Comparison of ENCODE assay signal across 12 cellular contexts in the genomic region with DNA sequence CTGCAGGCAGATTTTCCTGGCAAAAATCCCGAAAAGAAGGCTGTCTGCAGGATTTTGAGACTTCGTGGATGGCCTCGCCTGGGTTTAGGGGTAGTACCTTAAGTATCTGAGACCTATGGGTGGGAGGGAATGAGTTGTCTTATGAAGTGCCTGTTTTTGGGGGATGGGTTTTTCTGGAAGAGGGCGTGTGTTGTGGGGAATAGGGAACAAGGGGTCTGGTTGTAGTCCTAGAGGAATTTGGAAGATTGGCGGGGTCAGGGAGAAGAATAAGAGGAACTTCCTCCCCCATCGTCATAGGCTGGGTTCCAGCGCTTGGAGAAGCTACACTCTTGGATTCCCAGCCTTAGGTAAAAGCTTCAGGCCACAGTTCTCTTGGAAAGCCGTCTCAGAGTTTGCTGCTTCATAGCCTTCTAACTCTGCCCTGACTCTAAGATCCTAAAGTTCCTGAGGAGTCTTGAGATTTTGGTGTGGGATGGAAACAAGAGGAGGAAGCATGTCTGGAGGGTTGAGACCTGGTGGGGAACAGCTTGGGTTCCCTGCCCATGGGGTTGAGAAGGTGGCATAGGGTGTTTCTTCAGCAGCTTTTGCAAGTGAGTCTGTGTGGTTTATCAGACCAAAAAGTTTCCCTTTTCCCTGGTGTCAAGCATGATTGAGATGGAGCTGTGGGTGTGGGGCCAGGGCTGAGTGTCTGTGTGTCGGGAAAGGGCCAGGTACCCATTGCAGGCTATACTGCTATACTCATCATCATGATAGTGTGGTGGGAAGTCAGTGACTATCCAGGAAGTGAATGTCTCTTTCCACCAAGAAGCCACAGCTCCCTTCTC. TPM values are rescaled to one million over a fixed set of nuclear protein-coding genes. Genes with fewer than 3 reads are reported as not detected.
DNase-seq lines count a peak whose midpoint lies in the region; ATAC-seq and TF ChIP-seq lines count a peak whose summit lies in the region.
"Had no signal": no experiment of that assay in that cellular context is flagged by ENCODE, and none has a peak within 500 bp of the region (broad histone marks: within the 10 kb centered on the region; RNA-seq: fewer than 3 reads in every experiment).

No MANE protein-coding gene starts in this region.

- H3K27me3 ChIP-seq in iPS DF 6.9 (ENCODE audit: control insufficient read depth, insufficient read depth, low read length): no peaks in the 10 kb centered on the region
- H3K27me3 ChIP-seq in neuronal stem cell (ENCODE audit: control insufficient read depth in 3 of 3, insufficient read depth in 3 of 3, low read depth in 1 of 3, low read length in 3 of 3): no peaks in the 10 kb centered on the region
- H3K27me3 ChIP-seq in body of pancreas: no peaks in the 10 kb centered on the region

- no peak overlapping the region for H2BK12ac ChIP-seq in neuronal stem cell (ENCODE audit: low read length)

- no peak overlapping the region for H2AFZ ChIP-seq in neuronal stem cell (ENCODE audit: low read length)

- no peak overlapping the region for H3K4me3 Mint-ChIP-seq in activated CD4-positive, alpha-beta memory T cell treated with anti-CD3 and anti-CD28 coated beads, Interleukin-2, amount 10 ng/mL, durations not matched to agents 7 days and 5 days

- H3K4me3 ChIP-seq in SK-N-MC (peak overlapping the region; percentile 88), iPS DF 6.9 (ENCODE audit: low read length) (peak overlapping the region; percentile 95; the same call in 1 of the 2 replicates), neuronal stem cell (ENCODE audit: low read length in 2 of 2) (peak overlapping the region; percentile 86 to 88), body of pancreas (no peak overlapping the region)

- ATAC-seq in body of pancreas: no peak

- WGBS in iPS DF 6.9 (ENCODE audit: insufficient coverage, insufficient read length): no CpG with 5 or more reads among the region's 9 CpGs
- no CpG with 5 or more reads among the region's 9 CpGs for WGBS in neuronal stem cell (ENCODE audit: extremely low coverage in 2 of 2, insufficient read length in 2 of 2, insufficient replicate concordance in 1 of 2), 2 donors
- 72 to 75% methylated on average over 9 of the region's 9 CpGs for WGBS in body of pancreas, 2 donors

- H3K14ac ChIP-seq in neuronal stem cell (ENCODE audit: low read length): no peak overlapping the region

- no peak overlapping the region for H4K8ac ChIP-seq in neuronal stem cell (ENCODE audit: low read depth, low read length)

- H4K91ac ChIP-seq in neuronal stem cell (ENCODE audit: low read depth, low read length, poor library complexity): no peak overlapping the region

- POLR2A ChIA-PET in activated CD4-positive, alpha-beta memory T cell treated with anti-CD3 and anti-CD28 coated beads, Interleukin-2, amount 10 ng/mL, durations not matched to agents 7 days and 5 days (lab: Charles Lee): no interaction called here

- peaks cover 6% of the 10 kb centered on the region for H3K4me1 Mint-ChIP-seq in activated CD4-positive, alpha-beta memory T cell treated with anti-CD3 and anti-CD28 coated beads, Interleukin-2, amount 10 ng/mL, durations not matched to agents 7 days and 5 days

- TF ChIP-seq POLR2A in body of pancreas (IDR thresholded peaks at IDR 0.05): no peak

- H3K18ac ChIP-seq in neuronal stem cell (ENCODE audit: low read length): no peak overlapping the region

- TF ChIP-seq CTCF in body of pancreas (IDR thresholded peaks at IDR 0.05): no peak

- H2BK15ac ChIP-seq in neuronal stem cell (ENCODE audit: low read length): no peak overlapping the region

- H3K27ac ChIP-seq in SK-N-MC (no peak overlapping the region), iPS DF 6.9 (ENCODE audit: low read length) (no peak overlapping the region), neuronal stem cell (replicated peaks; ENCODE audit: low read length) (no peak overlapping the region), body of pancreas (no peak overlapping the region)

- no peak overlapping the region for H3K23ac ChIP-seq in neuronal stem cell (ENCODE audit: low read depth, low read length, poor library complexity)

- no peak overlapping the region for H2AK5ac ChIP-seq in neuronal stem cell (ENCODE audit: low read depth, low read length)

- no peak for DNase-seq in SK-N-MC (ENCODE audit: low read depth, low spot score)
- DNase-seq in iPS DF 6.9 (ENCODE audit: low read depth, low spot score): no peak
- DNase-seq in neuronal stem cell (ENCODE audit: low spot score): no peak
- no peak for DNase-seq in activated CD4-positive, alpha-beta memory T cell treated with anti-CD3 and anti-CD28 coated beads, Interleukin-2, amount 10 ng/mL, durations not matched to agents 7 days and 5 days
- no peak for DNase-seq in central memory CD4-positive, alpha-beta T cell
- DNase-seq in body of pancreas: no peak
- no peak for DNase-seq in MV-4-11 (lab: John Stamatoyannopoulos, UW)
- DNase-seq: activated naive CD4-positive, alpha-beta T cell treated with anti-CD3 and anti-CD28 coated beads for 36 hours; CD4-positive, CD25-positive, alpha-beta regulatory T cell; SW 1271 had no signal

- no peaks in the 10 kb centered on the region for H3K9me3 ChIP-seq in ES-I3 (ENCODE audit: control insufficient read depth, insufficient read depth, low read length)
- H3K9me3 ChIP-seq in SK-N-MC (ENCODE audit: low read depth, low read length): no peaks in the 10 kb centered on the region
- H3K9me3 ChIP-seq in iPS DF 6.9 (ENCODE audit: control insufficient read depth, insufficient read depth, low read length): no peaks in the 10 kb centered on the region
- no peaks in the 10 kb centered on the region for H3K9me3 ChIP-seq in neuronal stem cell (replicated peaks in 1 of 2; ENCODE audit: control insufficient read depth in 2 of 2, insufficient read depth in 1 of 2, low read depth in 1 of 2, low read length in 2 of 2)
- no peaks in the 10 kb centered on the region for H3K9me3 ChIP-seq in body of pancreas

- H3K9ac ChIP-seq in ES-I3 (ENCODE audit: low read depth, low read length) (peak overlapping the region; percentile 84; the same call in 1 of the 2 replicates), SK-N-MC (ENCODE audit: insufficient read length) (no peak overlapping the region), neuronal stem cell (ENCODE audit: low read depth, low read length, poor library complexity) (peak overlapping the region; percentile 92)

- H3K4me1 ChIP-seq in ES-I3 (ENCODE audit: insufficient read depth, low read length) (peaks cover 62% of the 10 kb centered on the region), iPS DF 6.9 (ENCODE audit: control insufficient read depth, insufficient read depth, low read length) (peaks cover 12% of the 10 kb centered on the region; the same call in 1 of the 2 replicates), neuronal stem cell (ENCODE audit: control insufficient read depth in 2 of 2, insufficient read depth in 1 of 2, low read depth in 1 of 2, low read length in 2 of 2) (peaks cover 44 to 53% of the 10 kb centered on the region in 2 donors), body of pancreas (peaks cover 22% of the 10 kb centered on the region)

- no peak overlapping the region for H2BK120ac ChIP-seq in neuronal stem cell (ENCODE audit: low read depth, low read length)

- intact Hi-C loops in body of pancreas (cut with DNase I): no loop called here

- H3K4me2 ChIP-seq in neuronal stem cell (ENCODE audit: insufficient read depth, low read length, poor library complexity, severe bottlenecking): peak overlapping the region; percentile 84

- H3K4ac ChIP-seq in neuronal stem cell (ENCODE audit: low read length): no peak overlapping the region

- no peak overlapping the region for H3K27ac Mint-ChIP-seq in activated CD4-positive, alpha-beta memory T cell treated with anti-CD3 and anti-CD28 coated beads, Interleukin-2, amount 10 ng/mL, durations not matched to agents 7 days and 5 days
- H3K27ac Mint-ChIP-seq: activated naive CD4-positive, alpha-beta T cell treated with anti-CD3 and anti-CD28 coated beads for 36 hours had no signal

- H3K27me3 Mint-ChIP-seq in activated CD4-positive, alpha-beta memory T cell treated with anti-CD3 and anti-CD28 coated beads, Interleukin-2, amount 10 ng/mL, durations not matched to agents 7 days and 5 days: peaks cover 40% of the 10 kb centered on the region

- CTCF ChIA-PET in activated CD4-positive, alpha-beta memory T cell treated with anti-CD3 and anti-CD28 coated beads, Interleukin-2, amount 10 ng/mL, durations not matched to agents 7 days and 5 days (lab: Charles Lee): no interaction called here

- H2BK5ac ChIP-seq in neuronal stem cell (ENCODE audit: low read length): no peak overlapping the region

- H3K36me3 ChIP-seq in ES-I3 (ENCODE audit: insufficient read depth, low read length): no peaks in the 10 kb centered on the region
- H3K36me3 ChIP-seq in SK-N-MC (ENCODE audit: insufficient read depth, low read length): no peaks in the 10 kb centered on the region
- H3K36me3 ChIP-seq in iPS DF 6.9 (ENCODE audit: control insufficient read depth, insufficient read depth, low read length): no peaks in the 10 kb centered on the region
- peaks cover 0 to 46% of the 10 kb centered on the region in 2 donors for H3K36me3 ChIP-seq in neuronal stem cell (replicated peaks in 1 of 2; ENCODE audit: control insufficient read depth in 2 of 2, insufficient read depth in 2 of 2, low read length in 2 of 2)
- H3K36me3 ChIP-seq in body of pancreas (replicated peaks in 1 of 2; ENCODE audit: insufficient read depth in 1 of 2, low read depth in 2 of 2): no peaks in the 10 kb centered on the region

- peaks cover 4% of the 10 kb centered on the region for H3K79me1 ChIP-seq in neuronal stem cell (ENCODE audit: low read depth, low read length)

- H3K36me3 Mint-ChIP-seq in activated CD4-positive, alpha-beta memory T cell treated with anti-CD3 and anti-CD28 coated beads, Interleukin-2, amount 10 ng/mL, durations not matched to agents 7 days and 5 days (ENCODE audit: low read depth): no peaks in the 10 kb centered on the region
- H3K36me3 Mint-ChIP-seq: CD4-positive, CD25-positive, alpha-beta regulatory T cell had no signal

- no peaks in the 10 kb centered on the region for H3K9me3 Mint-ChIP-seq in activated CD4-positive, alpha-beta memory T cell treated with anti-CD3 and anti-CD28 coated beads, Interleukin-2, amount 10 ng/mL, durations not matched to agents 7 days and 5 days
- H3K9me3 Mint-ChIP-seq: activated naive CD4-positive, alpha-beta T cell treated with anti-CD3 and anti-CD28 coated beads for 36 hours had no signal

RNA-seq across cellular contexts. Expression of a gene that starts 1.8 kb away (rescaled TPM):
- polyA plus RNA-seq in neuronal stem cell (2013, experiment 1 of 2): 72.6 TPM
- polyA plus RNA-seq in neuronal stem cell (2013, experiment 2 of 2): 74.1 TPM
- total RNA-seq in activated CD4-positive, alpha-beta memory T cell treated with anti-CD3 and anti-CD28 coated beads, Interleukin-2, amount 10 ng/mL, durations not matched to agents 7 days and 5 days: not detected
- total RNA-seq in body of pancreas: 1 to 10 TPM; 3.6 to 7.8 TPM
- total RNA-seq: dermis microvascular lymphatic vessel endothelial cell had no signal
- polyA plus RNA-seq: CD4-positive, CD25-positive, alpha-beta regulatory T cell had no signal

RNA-seq across cellular contexts. Expression of a gene that starts 35.3 kb away (rescaled TPM):
- polyA plus RNA-seq in neuronal stem cell (2013, experiment 1 of 2): 1.0 TPM
- 1.3 TPM for polyA plus RNA-seq in neuronal stem cell (2013, experiment 2 of 2)
- under 1 TPM; 0.40 to 0.43 TPM for total RNA-seq in activated CD4-positive, alpha-beta memory T cell treated with anti-CD3 and anti-CD28 coated beads, Interleukin-2, amount 10 ng/mL, durations not matched to agents 7 days and 5 days
- total RNA-seq in body of pancreas: not detected
- total RNA-seq: CD4-positive, CD25-positive, alpha-beta regulatory T cell; dermis microvascular lymphatic vessel endothelial cell had no signal

RNA-seq across cellular contexts. Expression of a gene that starts 59.0 kb away (rescaled TPM):
- 65.2 TPM for polyA plus RNA-seq in neuronal stem cell (2013, experiment 1 of 2)
- polyA plus RNA-seq in neuronal stem cell (2013, experiment 2 of 2): 67.6 TPM
- total RNA-seq in activated CD4-positive, alpha-beta memory T cell treated with anti-CD3 and anti-CD28 coated beads, Interleukin-2, amount 10 ng/mL, durations not matched to agents 7 days and 5 days: 10 to 100 TPM; 64.5 to 65.3 TPM
- 10 to 100 TPM; 30.7 to 39.2 TPM for total RNA-seq in body of pancreas

RNA-seq across cellular contexts. Expression of a gene that starts 59.1 kb away (rescaled TPM):
- polyA plus RNA-seq in neuronal stem cell (2013, experiment 1 of 2): 58.9 TPM
- polyA plus RNA-seq in neuronal stem cell (2013, experiment 2 of 2): 60.0 TPM
- 100 to 1,000 TPM; 145 to 146 TPM for total RNA-seq in activated CD4-positive, alpha-beta memory T cell treated with anti-CD3 and anti-CD28 coated beads, Interleukin-2, amount 10 ng/mL, durations not matched to agents 7 days and 5 days
- 10 to 100 TPM; 75.8 to 86.7 TPM for total RNA-seq in body of pancreas

Comparison
In these comparisons a context has a peak if more than half of its experiments do, and no peak if none do; other contexts are left out.
1. H3K4me3 ChIP-seq: peak in SK-N-MC (single experiment), iPS DF 6.9 (single experiment) and neuronal stem cell (2 of 2); none in body of pancreas (0 of 2).
2. RNA of a gene that starts 1.8 kb away (total RNA-seq): 3.6 to 7.8 TPM in body of pancreas; not detected in activated CD4-positive, alpha-beta memory T cell treated with anti-CD3 and anti-CD28 coated beads, Interleukin-2, amount 10 ng/mL, durations not matched to agents 7 days and 5 days; every median in the first group is over 4 times any median in the second.